Comparison of ENCODE assay signal across 13 cellular contexts in genomic region chr4:138898282-138898681, GRCh38.
DNase-seq lines count a peak whose midpoint lies in the region; ATAC-seq and TF ChIP-seq lines count a peak whose summit lies in the region.
"Had no signal": no experiment of that assay in that cellular context is flagged by ENCODE, and none has a peak within 500 bp of the region (broad histone marks: within the 10 kb centered on the region; RNA-seq: fewer than 3 reads in every experiment).

No MANE protein-coding gene starts in this region.

- peaks cover 8% of the 10 kb centered on the region; the same call in 1 of the 2 replicates for H3K4me1 Mint-ChIP-seq in WTC11
- peaks cover 11% of the 10 kb centered on the region for H3K4me1 Mint-ChIP-seq in activated naive CD4-positive, alpha-beta T cell treated with anti-CD3 and anti-CD28 coated beads, Interleukin-2, amount 10 ng/mL, durations not matched to agents 7 days and 5 days
- H3K4me1 Mint-ChIP-seq: nephron progenitor cell had no signal

- H3K36me3 Mint-ChIP-seq in WTC11, result no peaks in the 10 kb centered on the region
- H3K36me3 Mint-ChIP-seq in activated naive CD4-positive, alpha-beta T cell treated with anti-CD3 and anti-CD28 coated beads, Interleukin-2, amount 10 ng/mL, durations not matched to agents 7 days and 5 days, result no peaks in the 10 kb centered on the region

- ATAC-seq in WTC11, result 0 out of 2 replicates have a peak, but pooled peaks have one; percentile 34
- peak; percentile 8 for ATAC-seq in mucosa of descending colon
- no peak for ATAC-seq in HG03442 (IDR thresholded peaks at IDR 0.05; ENCODE audit: unreplicated experiment)

- H3K9me3 Mint-ChIP-seq in WTC11, result no peaks in the 10 kb centered on the region
- no peaks in the 10 kb centered on the region for H3K9me3 Mint-ChIP-seq in activated naive CD4-positive, alpha-beta T cell treated with anti-CD3 and anti-CD28 coated beads, Interleukin-2, amount 10 ng/mL, durations not matched to agents 7 days and 5 days
- H3K9me3 Mint-ChIP-seq: nephron progenitor cell had no signal

- no peak overlapping the region for H3K4me3 ChIP-seq in mucosa of descending colon

- no peaks in the 10 kb centered on the region for H3K4me1 ChIP-seq in mucosa of descending colon (ENCODE audit: low read depth)

- H3K27ac Mint-ChIP-seq in WTC11, result no peak overlapping the region
- no peak overlapping the region for H3K27ac Mint-ChIP-seq in activated naive CD4-positive, alpha-beta T cell treated with anti-CD3 and anti-CD28 coated beads, Interleukin-2, amount 10 ng/mL, durations not matched to agents 7 days and 5 days
- H3K27ac Mint-ChIP-seq: nephron progenitor cell had no signal

- H3K27me3 Mint-ChIP-seq in WTC11 (ENCODE audit: low read depth), result no peaks in the 10 kb centered on the region
- H3K27me3 Mint-ChIP-seq in activated naive CD4-positive, alpha-beta T cell treated with anti-CD3 and anti-CD28 coated beads, Interleukin-2, amount 10 ng/mL, durations not matched to agents 7 days and 5 days, result peaks cover 4% of the 10 kb centered on the region

- DNase-seq in DMS79 (lab: John Stamatoyannopoulos, UW), result peak; percentile 28
- peak; percentile 49 for DNase-seq in NCI-H1105 (lab: John Stamatoyannopoulos, UW)
- no peak for DNase-seq in WTC11 (ENCODE audit: low spot score)
- no peak for DNase-seq in mucosa of descending colon
- no peak for DNase-seq in middle frontal gyrus (ENCODE audit: extremely low spot score, low spot score)
- DNase-seq in activated naive CD4-positive, alpha-beta T cell treated with anti-CD3 and anti-CD28 coated beads, Interleukin-2, amount 10 ng/mL, durations not matched to agents 7 days and 5 days, result no peak
- DNase-seq in amygdala (lab: John Stamatoyannopoulos, UW), result no peak
- DNase-seq: activated naive CD4-positive, alpha-beta T cell treated with anti-CD3 and anti-CD28 coated beads, Interleukin-2, amount 50 U/mL, for 16 hours; GF-D8; nephron progenitor cell; SHP77 treated with DMSO at 0.1 percent for 48 hours; stimulated activated CD4-positive, alpha-beta T cell treated with anti-CD3 and anti-CD28 coated beads, Interleukin-2, amount 100 ng/mL, for 24 hours had no signal

- POLR2A ChIA-PET in WTC11 (lab: Charles Lee), result no interaction called here

- no peak overlapping the region for H3K4me3 Mint-ChIP-seq in WTC11
- H3K4me3 Mint-ChIP-seq in activated naive CD4-positive, alpha-beta T cell treated with anti-CD3 and anti-CD28 coated beads, Interleukin-2, amount 10 ng/mL, durations not matched to agents 7 days and 5 days, result no peak overlapping the region
- H3K4me3 Mint-ChIP-seq: nephron progenitor cell had no signal

- no peaks in the 10 kb centered on the region for H3K9me3 ChIP-seq in mucosa of descending colon

- intact Hi-C loops in mucosa of descending colon (cut with DNase I, micrococcal nuclease), result no loop called here

- H3K36me3 ChIP-seq in mucosa of descending colon (ENCODE audit: low read depth), result no peaks in the 10 kb centered on the region

- TF ChIP-seq CTCF in WTC11 (IDR thresholded peaks at IDR 0.05) (no peak), mucosa of descending colon (IDR thresholded peaks at IDR 0.05) (no peak)

- CTCF ChIA-PET in WTC11 (lab: Charles Lee), result interaction anchor here (1.2 kb wide), 1 partner anchor 40 kb away, joined by 4 read pairs; no protein-coding TSS in a partner anchor
- CTCF ChIA-PET in activated naive CD4-positive, alpha-beta T cell treated with anti-CD3 and anti-CD28 coated beads, Interleukin-2, amount 10 ng/mL, durations not matched to agents 7 days and 5 days (lab: Charles Lee), result interaction anchor here (0.6 to 1.3 kb wide), 2 partner anchors 9 to 19 kb away, joined by 3 to 5 read pairs; no protein-coding TSS in a partner anchor

TF ChIP-seq in WTC11, 78 proteins besides CTCF, POLR2A, EP300 and RAD21 (continues in another document):
- TF ChIP-seq SP1 (CRISPR knock-in tag; conservative IDR thresholded peaks at IDR 0.05) (no peak), FOXP1 (CRISPR knock-in tag; IDR thresholded peaks at IDR 0.05; ENCODE audit: borderline replicate concordance) (no peak), ZNF281 (CRISPR knock-in tag; IDR thresholded peaks at IDR 0.05) (no peak), HMGA2 (CRISPR knock-in tag; IDR thresholded peaks at IDR 0.05) (no peak), FOXJ3 (CRISPR knock-in tag; IDR thresholded peaks at IDR 0.05; ENCODE audit: borderline replicate concordance) (no peak), FOXP4 (CRISPR knock-in tag; IDR thresholded peaks at IDR 0.05) (no peak), ARID4B (CRISPR knock-in tag; IDR thresholded peaks at IDR 0.05; ENCODE audit: borderline replicate concordance) (no peak), ZNF263 (CRISPR knock-in tag; IDR thresholded peaks at IDR 0.05; ENCODE audit: low read depth) (no peak)

Comparison
In these comparisons a context has a peak if more than half of its experiments do, and no peak if none do; other contexts are left out.
1. DNase-seq: peak in DMS79 (single experiment) and NCI-H1105 (single experiment); none in WTC11 (single experiment), mucosa of descending colon (0 of 3), middle frontal gyrus (single experiment), activated naive CD4-positive, alpha-beta T cell treated with anti-CD3 and anti-CD28 coated beads, Interleukin-2, amount 10 ng/mL, durations not matched to agents 7 days and 5 days (single experiment) and amygdala (0 of 56).